In genomic region chr2:121075641-121076500, GRCh38 we compare ENCODE assay signal across 11 cellular contexts.
DNase-seq lines count a peak whose midpoint lies in the region; ATAC-seq and TF ChIP-seq lines count a peak whose summit lies in the region.
"Had no signal": no experiment of that assay in that cellular context is flagged by ENCODE, and none has a peak within 500 bp of the region (broad histone marks: within the 10 kb centered on the region; RNA-seq: fewer than 3 reads in every experiment).

No MANE protein-coding gene starts in this region.

- in situ Hi-C loops in astrocyte of the spinal cord (cut with HindIII; ENCODE audit: low sequenced_read_pairs), result no loop called here

- DNase-seq in BJ (ENCODE audit: low read depth) (no peak), MG63 (no peak), astrocyte of the spinal cord (ENCODE audit: low read depth, low spot score) (no peak), midbrain (lab: John Stamatoyannopoulos, UW) (peak; percentile 74), erythroblast (lab: John Stamatoyannopoulos, UW) (no peak), SKM-1 treated with dmso at 0.1 percent for 144 hours (lab: John Stamatoyannopoulos, UW; ENCODE audit: unreplicated experiment) (no peak)
- DNase-seq: activated naive CD8-positive, alpha-beta T cell treated with anti-CD3 and anti-CD28 coated beads, Interleukin-2, amount 10 ng/mL, durations not matched to agents 7 days and 5 days; heart right ventricle; thyroid gland had no signal

- POLR2A ChIA-PET in BJ (lab: Charles Lee), result interaction anchor here (0.9 to 1.2 kb wide), 2 partner anchors 9 to 455 kb away, joined by 3 read pairs; partner anchors contain the start of gene RNU4ATAC

- ATAC-seq in GM19452 (IDR thresholded peaks at IDR 0.05; ENCODE audit: unreplicated experiment), result no peak
- no peak for ATAC-seq in GM18519 (IDR thresholded peaks at IDR 0.05; ENCODE audit: low FRiP score, unreplicated experiment)

- TF ChIP-seq POLR2A in erythroblast (IDR thresholded peaks at IDR 0.05; ENCODE audit: low read length), result no peak

- H3K9me3 ChIP-seq in MG63, result no peaks in the 10 kb centered on the region
- H3K9me3 ChIP-seq: heart right ventricle, thyroid gland had no signal

- CTCF ChIA-PET in BJ (lab: Yijun Ruan, JAX), result interaction anchor here (0.8 to 16.0 kb wide), 8 partner anchors 8 to 763 kb away, joined by 3 to 446 read pairs (median 6); no protein-coding TSS in a partner anchor

- TF ChIP-seq CTCF in BJ (IDR thresholded peaks at IDR 0.05; ENCODE audit: insufficient read depth, low read depth, low read length) (no peak), astrocyte of the spinal cord (IDR thresholded peaks at IDR 0.05; ENCODE audit: low read depth, low read length) (no peak)

- H3K36me3 ChIP-seq in BJ (ENCODE audit: control insufficient read depth, insufficient read depth, low read length) (no peaks in the 10 kb centered on the region), MG63 (no peaks in the 10 kb centered on the region)
- H3K36me3 ChIP-seq: heart right ventricle, thyroid gland had no signal

- H3K27me3 ChIP-seq in BJ (ENCODE audit: control insufficient read depth, insufficient read depth, low read length) (peaks cover 1% of the 10 kb centered on the region; the same call in 1 of the 2 replicates), MG63 (no peaks in the 10 kb centered on the region)
- H3K27me3 ChIP-seq: thyroid gland had no signal

- peak overlapping the region; percentile 11; the same call in 1 of the 2 replicates for H3K4me3 ChIP-seq in BJ (ENCODE audit: low read depth, low read length)
- H3K4me3 ChIP-seq in MG63, result peak overlapping the region; percentile 4; the same call in 1 of the 2 replicates
- peak overlapping the region; percentile 15 for H3K4me3 ChIP-seq in astrocyte of the spinal cord (ENCODE audit: low read depth, low read length)
- H3K4me3 ChIP-seq: thyroid gland had no signal
